Comparison of ENCODE assay signal across 1 cellular context in genomic region chr6:36118550-36119107, GRCh38.
TF ChIP-seq lines count a peak whose summit lies in the region.

No MANE protein-coding gene starts in this region.

TF ChIP-seq in K562, 482 proteins besides CTCF, POLR2A, EP300 and RAD21 (continued from another document and continues in another):
- TF ChIP-seq GMEB1 (CRISPR knock-in tag; IDR thresholded peaks at IDR 0.05) (no peak), CBX8 (IDR thresholded peaks at IDR 0.05; ENCODE audit: borderline replicate concordance, extremely low read depth, low read depth, low read length, poor library complexity, severe bottlenecking) (no peak), ZNF274 (IDR thresholded peaks at IDR 0.05; ENCODE audit: borderline replicate concordance, low read depth, low read length) (no peak), XRCC4 (IDR thresholded peaks at IDR 0.05; ENCODE audit: extremely low read depth, insufficient read depth, insufficient read length) (no peak), ZNF347 (CRISPR knock-in tag; IDR thresholded peaks at IDR 0.05; ENCODE audit: low read depth) (no peak), ZNF197 (CRISPR knock-in tag; IDR thresholded peaks at IDR 0.05; ENCODE audit: low read depth) (0 out of 2 replicates have a peak, but pooled peaks have one; percentile 28), ZNF165 (CRISPR knock-in tag; IDR thresholded peaks at IDR 0.05; ENCODE audit: borderline replicate concordance) (no peak), KAT7 (CRISPR knock-in tag; IDR thresholded peaks at IDR 0.05; ENCODE audit: borderline replicate concordance) (0 out of 2 replicates have a peak, but pooled peaks have one; percentile 10), TRIM28 (IDR thresholded peaks at IDR 0.05) (peak; percentile 15; the same call in 1 of the 2 replicates), SIN3A (IDR thresholded peaks at IDR 0.05; ENCODE audit: borderline replicate concordance in 2 of 2, control insufficient read depth in 1 of 2, low read depth in 2 of 2, low read length in 2 of 2) (peak in 1 of 2 experiments; percentile 64; a peak in 1 of 4 replicates), ID3 (CRISPR knock-in tag; IDR thresholded peaks at IDR 0.05) (no peak), ID3 (tag; IDR thresholded peaks at IDR 0.05) (peak; percentile 91), HMGXB4 (CRISPR knock-in tag; IDR thresholded peaks at IDR 0.05) (no peak), ARID1B (IDR thresholded peaks at IDR 0.05) (peak; percentile 96), ZNF3 (CRISPR knock-in tag; IDR thresholded peaks at IDR 0.05) (no peak), ZNF76 (CRISPR knock-in tag; IDR thresholded peaks at IDR 0.05; ENCODE audit: borderline replicate concordance) (no peak), CLOCK (CRISPR knock-in tag; IDR thresholded peaks at IDR 0.05; ENCODE audit: borderline replicate concordance) (no peak), XRCC5 (IDR thresholded peaks at IDR 0.05; ENCODE audit: low read depth, low read length) (peak; percentile 56; the same call in 1 of the 2 replicates), SREBF1 (IDR thresholded peaks at IDR 0.05; ENCODE audit: borderline replicate concordance, low read depth, low read length) (no peak), TAF9B (IDR thresholded peaks at IDR 0.05; ENCODE audit: partially characterized antibody) (peak; percentile 90), ZNF212 (CRISPR knock-in tag; IDR thresholded peaks at IDR 0.05) (no peak), ELF2 (CRISPR knock-in tag; IDR thresholded peaks at IDR 0.05) (0 out of 2 replicates have a peak, but pooled peaks have one; percentile 48), TEAD1 (CRISPR knock-in tag; IDR thresholded peaks at IDR 0.05) (peak; percentile 43 to 70; a peak in 2 of 4 replicates), HDAC3 (IDR thresholded peaks at IDR 0.05; ENCODE audit: borderline replicate concordance, partially characterized antibody) (no peak), HDAC8 (tag; IDR thresholded peaks at IDR 0.05) (no peak), ZFP36 (IDR thresholded peaks at IDR 0.05; ENCODE audit: low read depth, low read length, partially characterized antibody) (peak; percentile 43), ZC3H4 (CRISPR knock-in tag; IDR thresholded peaks at IDR 0.05; ENCODE audit: borderline replicate concordance) (no peak), CBFA2T2 (conservative IDR thresholded peaks at IDR 0.05) (peak; percentile 84), ZC3H8 (IDR thresholded peaks at IDR 0.05) (no peak), TGIF2 (CRISPR knock-in tag; IDR thresholded peaks at IDR 0.05) (no peak), ZNF263 (CRISPR knock-in tag; IDR thresholded peaks at IDR 0.05; ENCODE audit: borderline replicate concordance) (no peak), ZNF41 (CRISPR knock-in tag; conservative IDR thresholded peaks at IDR 0.05) (no peak), ETV5 (CRISPR knock-in tag; IDR thresholded peaks at IDR 0.05; ENCODE audit: low read depth) (0 out of 2 replicates have a peak, but pooled peaks have one; percentile 63), MXI1 (IDR thresholded peaks at IDR 0.05; ENCODE audit: low read depth, low read length) (no peak), KDM5B (IDR thresholded peaks at IDR 0.05; ENCODE audit: insufficient replicate concordance, low read depth, low read length) (peak; percentile 67), THRA (IDR thresholded peaks at IDR 0.05) (no peak), ZNF133 (CRISPR knock-in tag; IDR thresholded peaks at IDR 0.05) (no peak), CSDE1 (IDR thresholded peaks at IDR 0.05) (peak in 1 of 2 experiments; percentile 35; a peak in 1 of 4 replicates), TBL1XR1 (IDR thresholded peaks at IDR 0.05; ENCODE audit: low read length in 2 of 2) (peak in 1 of 2 experiments; percentile 86; a peak in 2 of 4 replicates), RBBP5 (IDR thresholded peaks at IDR 0.05; ENCODE audit: borderline replicate concordance, insufficient read depth, low read length, poor library complexity, severe bottlenecking) (peak; percentile 33), NFE2 (IDR thresholded peaks at IDR 0.05; ENCODE audit: low read depth) (peak; percentile 88), ZFX (CRISPR knock-in tag; IDR thresholded peaks at IDR 0.05) (no peak), ZNF696 (CRISPR knock-in tag; conservative IDR thresholded peaks at IDR 0.05) (no peak), FOXP4 (CRISPR knock-in tag; IDR thresholded peaks at IDR 0.05; ENCODE audit: borderline replicate concordance) (no peak), SAFB (IDR thresholded peaks at IDR 0.05; ENCODE audit: borderline replicate concordance, low read depth, low read length) (no peak), U2AF2 (optimal IDR thresholded peaks at IDR 0.05; ENCODE audit: low read depth, low read length) (no peak), PHF21A (IDR thresholded peaks at IDR 0.05; ENCODE audit: borderline replicate concordance, low read depth) (peak; percentile 64; the same call in 1 of the 2 replicates), RBFOX2 (IDR thresholded peaks at IDR 0.05; ENCODE audit: low read depth, low read length) (0 out of 2 replicates have a peak, but pooled peaks have one; percentile 40), SNRNP70 (optimal IDR thresholded peaks at IDR 0.05; ENCODE audit: low read depth, low read length) (no peak), ZNF766 (CRISPR knock-in tag; conservative IDR thresholded peaks at IDR 0.05) (peak; percentile 83; the same call in 1 of the 2 replicates), CUX1 (CRISPR knock-in tag; IDR thresholded peaks at IDR 0.05) (no peak), SLC30A9 (CRISPR knock-in tag; IDR thresholded peaks at IDR 0.05) (no peak), TAF1 (IDR thresholded peaks at IDR 0.05; ENCODE audit: control insufficient read depth, extremely low read depth, insufficient read depth, low read length, severe bottlenecking) (peak; percentile 52), ZNF282 (CRISPR knock-in tag; IDR thresholded peaks at IDR 0.05) (no peak)
